In the genomic region with DNA sequence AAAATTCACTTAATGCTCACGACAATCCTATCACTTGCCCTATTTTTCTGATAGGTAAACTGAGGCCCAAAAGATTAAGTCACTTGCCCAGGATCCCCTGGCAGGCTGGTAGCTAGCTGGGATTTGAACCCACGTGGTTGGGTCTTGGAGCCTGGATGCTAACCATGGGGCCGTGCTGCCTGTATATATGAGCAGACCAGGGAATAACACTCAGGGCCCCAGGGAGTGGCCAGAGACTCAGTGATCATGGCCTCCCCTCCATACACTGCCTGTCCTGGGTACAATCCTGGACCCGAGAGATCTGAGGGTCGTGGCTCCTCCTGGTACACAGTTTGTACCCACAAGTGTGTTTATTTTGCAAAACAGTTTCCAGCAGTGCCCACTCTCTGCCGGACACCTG, we compare ENCODE assay signal across 1 cellular context.
TF ChIP-seq lines count a peak whose summit lies in the region.

No MANE protein-coding gene starts in this region.

TF ChIP-seq in HepG2, 621 proteins besides CTCF, POLR2A, EP300 and RAD21 (continued from another document):
- TF ChIP-seq, protein P1, sequence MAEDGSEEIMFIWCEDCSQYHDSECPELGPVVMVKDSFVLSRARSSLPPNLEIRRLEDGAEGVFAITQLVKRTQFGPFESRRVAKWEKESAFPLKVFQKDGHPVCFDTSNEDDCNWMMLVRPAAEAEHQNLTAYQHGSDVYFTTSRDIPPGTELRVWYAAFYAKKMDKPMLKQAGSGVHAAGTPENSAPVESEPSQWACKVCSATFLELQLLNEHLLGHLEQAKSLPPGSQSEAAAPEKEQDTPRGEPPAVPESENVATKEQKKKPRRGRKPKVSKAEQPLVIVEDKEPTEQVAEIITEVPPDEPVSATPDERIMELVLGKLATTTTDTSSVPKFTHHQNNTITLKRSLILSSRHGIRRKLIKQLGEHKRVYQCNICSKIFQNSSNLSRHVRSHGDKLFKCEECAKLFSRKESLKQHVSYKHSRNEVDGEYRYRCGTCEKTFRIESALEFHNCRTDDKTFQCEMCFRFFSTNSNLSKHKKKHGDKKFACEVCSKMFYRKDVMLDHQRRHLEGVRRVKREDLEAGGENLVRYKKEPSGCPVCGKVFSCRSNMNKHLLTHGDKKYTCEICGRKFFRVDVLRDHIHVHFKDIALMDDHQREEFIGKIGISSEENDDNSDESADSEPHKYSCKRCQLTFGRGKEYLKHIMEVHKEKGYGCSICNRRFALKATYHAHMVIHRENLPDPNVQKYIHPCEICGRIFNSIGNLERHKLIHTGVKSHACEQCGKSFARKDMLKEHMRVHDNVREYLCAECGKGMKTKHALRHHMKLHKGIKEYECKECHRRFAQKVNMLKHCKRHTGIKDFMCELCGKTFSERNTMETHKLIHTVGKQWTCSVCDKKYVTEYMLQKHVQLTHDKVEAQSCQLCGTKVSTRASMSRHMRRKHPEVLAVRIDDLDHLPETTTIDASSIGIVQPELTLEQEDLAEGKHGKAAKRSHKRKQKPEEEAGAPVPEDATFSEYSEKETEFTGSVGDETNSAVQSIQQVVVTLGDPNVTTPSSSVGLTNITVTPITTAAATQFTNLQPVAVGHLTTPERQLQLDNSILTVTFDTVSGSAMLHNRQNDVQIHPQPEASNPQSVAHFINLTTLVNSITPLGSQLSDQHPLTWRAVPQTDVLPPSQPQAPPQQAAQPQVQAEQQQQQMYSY (CRISPR knock-in tag; IDR thresholded peaks at IDR 0.05): no peak
